8 cellular contexts compared by ENCODE assay signal in the genomic region with DNA sequence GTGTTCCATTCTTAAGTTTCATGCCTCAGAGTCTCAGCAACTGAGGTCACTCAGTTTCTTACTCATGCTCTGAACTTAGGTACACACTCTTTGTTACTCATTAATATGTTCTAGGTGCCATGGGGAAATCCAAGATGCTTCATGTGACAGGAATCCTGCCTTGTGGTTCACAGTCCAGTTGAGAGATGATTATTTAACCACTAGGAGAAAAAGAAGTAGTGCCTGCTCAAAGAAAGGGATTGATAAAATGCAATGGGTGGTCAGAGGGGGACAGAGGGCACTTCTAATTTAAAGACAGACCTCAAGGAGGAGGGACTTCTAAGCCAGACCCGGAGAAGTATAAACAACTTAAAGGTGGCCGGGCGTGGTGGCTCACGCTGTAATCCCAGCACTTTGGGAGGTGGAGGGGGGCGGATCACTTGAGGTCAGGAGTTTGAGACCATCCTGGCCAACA.
DNase-seq lines count a peak whose midpoint lies in the region; ATAC-seq, FAIRE-seq and TF ChIP-seq lines count a peak whose summit lies in the region.

No MANE protein-coding gene starts in this region.

- no peak for TF ChIP-seq POLR2A in esophagus squamous epithelium (IDR thresholded peaks at IDR 0.05)
- TF ChIP-seq POLR2A in GM12891 (IDR thresholded peaks at IDR 0.05; ENCODE audit: low read depth, low read length), result no peak

- peak; percentile 64 for ATAC-seq in GM21576 (IDR thresholded peaks at IDR 0.05; ENCODE audit: unreplicated experiment)
- ATAC-seq in T-cell (replicated peaks in 1 of 4), result no peak

- H3K4me1 Mint-ChIP-seq in endodermal cell (peaks cover 3% of the 10 kb centered on the region), T-cell (peaks cover 0 to 2% (median 0%) of the 10 kb centered on the region in 3 donors)

- H3K36me3 ChIP-seq in esophagus squamous epithelium, result no peaks in the 10 kb centered on the region
- no peaks in the 10 kb centered on the region for H3K36me3 ChIP-seq in endodermal cell (ENCODE audit: control insufficient read depth, insufficient read depth, low read length)

- H3K27me3 Mint-ChIP-seq in endodermal cell (ENCODE audit: insufficient read depth), result peaks cover 12% of the 10 kb centered on the region
- no peaks in the 10 kb centered on the region for H3K27me3 Mint-ChIP-seq in T-cell

- H3K4me3 Mint-ChIP-seq in endodermal cell (no peak overlapping the region), T-cell (no peak overlapping the region)

- H3K4me1 ChIP-seq in esophagus squamous epithelium (peaks cover 0 to 16% (median 0%) of the 10 kb centered on the region in 3 donors), endodermal cell (ENCODE audit: control insufficient read depth, insufficient read depth, low read length) (no peaks in the 10 kb centered on the region)

- CTCF ChIA-PET in T-cell (lab: Charles Lee), result interaction anchor here in 1 of 2 donors (0.7 kb wide), 1 partner anchor 38 kb away, joined by 6 read pairs; no protein-coding TSS in a partner anchor

- H3K9me3 Mint-ChIP-seq in endodermal cell (no peaks in the 10 kb centered on the region), T-cell (no peaks in the 10 kb centered on the region)

- intact Hi-C loops in esophagus squamous epithelium (cut with DNase I), result no loop called here

- H3K4me3 ChIP-seq in esophagus squamous epithelium (no peak overlapping the region), endodermal cell (ENCODE audit: low read length) (no peak overlapping the region)

- TF ChIP-seq CTCF in esophagus squamous epithelium (IDR thresholded peaks at IDR 0.05) (peak in 1 of 6 experiments; percentile 32), endodermal cell (conservative IDR thresholded peaks at IDR 0.05) (no peak)

- WGBS in esophagus squamous epithelium, 2 donors, result 61 to 75% methylated on average over 5 of the region's 5 CpGs
- 97 to 100% methylated on average over 5 of the region's 5 CpGs for WGBS in endodermal cell (ENCODE audit: insufficient coverage in 1 of 2, insufficient read length in 1 of 2), 2 experiments

- peak overlapping the region in 1 of 4 donors; percentile 38 for H3K27ac ChIP-seq in esophagus squamous epithelium
- H3K27ac ChIP-seq in endodermal cell (ENCODE audit: low read depth, low read length), result no peak overlapping the region

- H3K9ac ChIP-seq in endodermal cell (ENCODE audit: extremely low read depth, low read length, poor library complexity, severe bottlenecking), result no peak overlapping the region

- H3K27me3 ChIP-seq in esophagus squamous epithelium (no peaks in the 10 kb centered on the region), endodermal cell (ENCODE audit: control insufficient read depth, insufficient read depth, low read length, poor library complexity, severe bottlenecking) (no peaks in the 10 kb centered on the region)

- DNase-seq in LHCN-M2 (ENCODE audit: low read depth), result peak; percentile 99
- DNase-seq in iris pigment epithelial cell (ENCODE audit: low read depth), result peak; percentile 99
- DNase-seq in esophagus squamous epithelium (lab: John Stamatoyannopoulos, UW), result no peak
- no peak for DNase-seq in GM12891 (ENCODE audit: insufficient read length, low spot score)
- DNase-seq in endodermal cell, result no peak
- DNase-seq in T-cell, result no peak

- H3K9me3 ChIP-seq in esophagus squamous epithelium (no peaks in the 10 kb centered on the region), endodermal cell (ENCODE audit: control insufficient read depth, low read length) (no peaks in the 10 kb centered on the region)

- H3K36me3 Mint-ChIP-seq in endodermal cell (ENCODE audit: low read depth), result no peaks in the 10 kb centered on the region
- H3K36me3 Mint-ChIP-seq in T-cell, result no peaks in the 10 kb centered on the region

- peak; percentile 94 for FAIRE-seq in G401.6 (lab: Jason Lieb, UNC)
- no peak for FAIRE-seq in GM12891 (lab: Jason Lieb, UNC)

- POLR2A ChIA-PET in T-cell (lab: Charles Lee), result no interaction called here

- no peak overlapping the region for H3K27ac Mint-ChIP-seq in endodermal cell
- no peak overlapping the region for H3K27ac Mint-ChIP-seq in T-cell

TF ChIP-seq in GM12891, 5 proteins besides CTCF, POLR2A, EP300 and RAD21:
- TF ChIP-seq TAF1 (IDR thresholded peaks at IDR 0.05; ENCODE audit: low read depth, low read length) (no peak), PAX5 (IDR thresholded peaks at IDR 0.05; ENCODE audit: insufficient read depth, low read length, severe bottlenecking) (no peak), POLR2AphosphoS5 (IDR thresholded peaks at IDR 0.05; ENCODE audit: low read depth, low read length) (no peak), SPI1 (IDR thresholded peaks at IDR 0.05; ENCODE audit: low read depth, low read length) (no peak), POU2F2 (IDR thresholded peaks at IDR 0.05; ENCODE audit: low read depth, low read length) (no peak)

Comparison
In these comparisons a context has a peak if more than half of its experiments do, and no peak if none do; other contexts are left out.
1. DNase-seq: peak in LHCN-M2 (single experiment) and iris pigment epithelial cell (single experiment); none in esophagus squamous epithelium (single experiment), GM12891 (single experiment), endodermal cell (single experiment) and T-cell (0 of 34).